1 cellular context compared by ENCODE assay signal in genomic region chr1:51518033-51518729, GRCh38.
A peak's percentile ranks its signal among the peaks of the same experiment; 100 is the strongest.
TF ChIP-seq lines count a peak whose summit lies in the region.

No MANE protein-coding gene starts in this region.

TF ChIP-seq in HepG2, 621 proteins besides CTCF, POLR2A, EP300 and RAD21 (continued from another document and continues in another):
- TF ChIP-seq ZHX2 (IDR thresholded peaks at IDR 0.05; ENCODE audit: low read depth) = no peak
- TF ChIP-seq ZHX2 (CRISPR knock-in tag; IDR thresholded peaks at IDR 0.05; ENCODE audit: borderline replicate concordance) = no peak
- no peak for TF ChIP-seq ZNF354B (CRISPR knock-in tag; IDR thresholded peaks at IDR 0.05)
- no peak for TF ChIP-seq NCOA5 (CRISPR knock-in tag; IDR thresholded peaks at IDR 0.05)
- TF ChIP-seq U2AF1 (optimal IDR thresholded peaks at IDR 0.05; ENCODE audit: low read depth, low read length) = peak; percentile 44
- no peak for TF ChIP-seq HOXA3 (CRISPR knock-in tag; IDR thresholded peaks at IDR 0.05)
- TF ChIP-seq, protein P1, sequence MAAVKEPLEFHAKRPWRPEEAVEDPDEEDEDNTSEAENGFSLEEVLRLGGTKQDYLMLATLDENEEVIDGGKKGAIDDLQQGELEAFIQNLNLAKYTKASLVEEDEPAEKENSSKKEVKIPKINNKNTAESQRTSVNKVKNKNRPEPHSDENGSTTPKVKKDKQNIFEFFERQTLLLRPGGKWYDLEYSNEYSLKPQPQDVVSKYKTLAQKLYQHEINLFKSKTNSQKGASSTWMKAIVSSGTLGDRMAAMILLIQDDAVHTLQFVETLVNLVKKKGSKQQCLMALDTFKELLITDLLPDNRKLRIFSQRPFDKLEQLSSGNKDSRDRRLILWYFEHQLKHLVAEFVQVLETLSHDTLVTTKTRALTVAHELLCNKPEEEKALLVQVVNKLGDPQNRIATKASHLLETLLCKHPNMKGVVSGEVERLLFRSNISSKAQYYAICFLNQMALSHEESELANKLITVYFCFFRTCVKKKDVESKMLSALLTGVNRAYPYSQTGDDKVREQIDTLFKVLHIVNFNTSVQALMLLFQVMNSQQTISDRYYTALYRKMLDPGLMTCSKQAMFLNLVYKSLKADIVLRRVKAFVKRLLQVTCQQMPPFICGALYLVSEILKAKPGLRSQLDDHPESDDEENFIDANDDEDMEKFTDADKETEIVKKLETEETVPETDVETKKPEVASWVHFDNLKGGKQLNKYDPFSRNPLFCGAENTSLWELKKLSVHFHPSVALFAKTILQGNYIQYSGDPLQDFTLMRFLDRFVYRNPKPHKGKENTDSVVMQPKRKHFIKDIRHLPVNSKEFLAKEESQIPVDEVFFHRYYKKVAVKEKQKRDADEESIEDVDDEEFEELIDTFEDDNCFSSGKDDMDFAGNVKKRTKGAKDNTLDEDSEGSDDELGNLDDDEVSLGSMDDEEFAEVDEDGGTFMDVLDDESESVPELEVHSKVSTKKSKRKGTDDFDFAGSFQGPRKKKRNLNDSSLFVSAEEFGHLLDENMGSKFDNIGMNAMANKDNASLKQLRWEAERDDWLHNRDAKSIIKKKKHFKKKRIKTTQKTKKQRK (IDR thresholded peaks at IDR 0.05; ENCODE audit: low read length) = no peak
- TF ChIP-seq ZNF124 (CRISPR knock-in tag; IDR thresholded peaks at IDR 0.05) = no peak
- TF ChIP-seq RBFOX2 (IDR thresholded peaks at IDR 0.05; ENCODE audit: low read depth, low read length) = no peak
- TF ChIP-seq ZZZ3 (CRISPR knock-in tag; IDR thresholded peaks at IDR 0.05; ENCODE audit: borderline replicate concordance) = no peak
- no peak for TF ChIP-seq KDM2A (CRISPR knock-in tag; IDR thresholded peaks at IDR 0.05; ENCODE audit: borderline replicate concordance, low read depth)
- TF ChIP-seq CBX1 (IDR thresholded peaks at IDR 0.05; ENCODE audit: low read depth) = no peak
- TF ChIP-seq ARHGAP35 (CRISPR knock-in tag; IDR thresholded peaks at IDR 0.05; ENCODE audit: borderline replicate concordance) = no peak
- TF ChIP-seq IKZF1 (IDR thresholded peaks at IDR 0.05) = no peak
- no peak for TF ChIP-seq ZNF460 (CRISPR knock-in tag; IDR thresholded peaks at IDR 0.05; ENCODE audit: borderline replicate concordance)
- no peak for TF ChIP-seq BATF2 (CRISPR knock-in tag; IDR thresholded peaks at IDR 0.05)
- TF ChIP-seq ZNF766 (CRISPR knock-in tag; IDR thresholded peaks at IDR 0.05; ENCODE audit: borderline replicate concordance) = no peak
- TF ChIP-seq TFE3 (CRISPR knock-in tag; IDR thresholded peaks at IDR 0.05) = no peak
- no peak for TF ChIP-seq ZNF20 (CRISPR knock-in tag; IDR thresholded peaks at IDR 0.05)
- no peak for TF ChIP-seq ZNF30 (CRISPR knock-in tag; IDR thresholded peaks at IDR 0.05)
- TF ChIP-seq SYNCRIP (IDR thresholded peaks at IDR 0.05; ENCODE audit: insufficient read depth, low read depth, low read length) = no peak
- no peak for TF ChIP-seq AGO2 (optimal IDR thresholded peaks at IDR 0.05; ENCODE audit: low read depth, low read length)
- no peak for TF ChIP-seq NCOA1 (CRISPR knock-in tag; IDR thresholded peaks at IDR 0.05)
- TF ChIP-seq AFF4 (CRISPR knock-in tag; IDR thresholded peaks at IDR 0.05) = no peak
- TF ChIP-seq ZSCAN21 (CRISPR knock-in tag; IDR thresholded peaks at IDR 0.05; ENCODE audit: borderline replicate concordance) = no peak; the same call in 1 of the 2 replicates
- no peak for TF ChIP-seq ZNF496 (CRISPR knock-in tag; IDR thresholded peaks at IDR 0.05; ENCODE audit: insufficient replicate concordance)
- no peak for TF ChIP-seq ZNF576 (CRISPR knock-in tag; IDR thresholded peaks at IDR 0.05)
- no peak for TF ChIP-seq ZNF280B (CRISPR knock-in tag; IDR thresholded peaks at IDR 0.05; ENCODE audit: borderline replicate concordance)
- no peak for TF ChIP-seq GATA4 (IDR thresholded peaks at IDR 0.05; ENCODE audit: borderline replicate concordance, low read depth)
- TF ChIP-seq KLF16 (CRISPR knock-in tag; IDR thresholded peaks at IDR 0.05) = 0 out of 4 replicates have a peak, but pooled peaks of 1 of the 2 experiments have one; percentile 27
- no peak for TF ChIP-seq ZSCAN9 (CRISPR knock-in tag; IDR thresholded peaks at IDR 0.05; ENCODE audit: borderline replicate concordance)
- no peak for TF ChIP-seq MED13 (CRISPR knock-in tag; IDR thresholded peaks at IDR 0.05)
- no peak for TF ChIP-seq ZNF484 (CRISPR knock-in tag; IDR thresholded peaks at IDR 0.05; ENCODE audit: borderline replicate concordance, low read depth)
- TF ChIP-seq HHEX (CRISPR knock-in tag; IDR thresholded peaks at IDR 0.05) = no peak
- TF ChIP-seq, protein P2, sequence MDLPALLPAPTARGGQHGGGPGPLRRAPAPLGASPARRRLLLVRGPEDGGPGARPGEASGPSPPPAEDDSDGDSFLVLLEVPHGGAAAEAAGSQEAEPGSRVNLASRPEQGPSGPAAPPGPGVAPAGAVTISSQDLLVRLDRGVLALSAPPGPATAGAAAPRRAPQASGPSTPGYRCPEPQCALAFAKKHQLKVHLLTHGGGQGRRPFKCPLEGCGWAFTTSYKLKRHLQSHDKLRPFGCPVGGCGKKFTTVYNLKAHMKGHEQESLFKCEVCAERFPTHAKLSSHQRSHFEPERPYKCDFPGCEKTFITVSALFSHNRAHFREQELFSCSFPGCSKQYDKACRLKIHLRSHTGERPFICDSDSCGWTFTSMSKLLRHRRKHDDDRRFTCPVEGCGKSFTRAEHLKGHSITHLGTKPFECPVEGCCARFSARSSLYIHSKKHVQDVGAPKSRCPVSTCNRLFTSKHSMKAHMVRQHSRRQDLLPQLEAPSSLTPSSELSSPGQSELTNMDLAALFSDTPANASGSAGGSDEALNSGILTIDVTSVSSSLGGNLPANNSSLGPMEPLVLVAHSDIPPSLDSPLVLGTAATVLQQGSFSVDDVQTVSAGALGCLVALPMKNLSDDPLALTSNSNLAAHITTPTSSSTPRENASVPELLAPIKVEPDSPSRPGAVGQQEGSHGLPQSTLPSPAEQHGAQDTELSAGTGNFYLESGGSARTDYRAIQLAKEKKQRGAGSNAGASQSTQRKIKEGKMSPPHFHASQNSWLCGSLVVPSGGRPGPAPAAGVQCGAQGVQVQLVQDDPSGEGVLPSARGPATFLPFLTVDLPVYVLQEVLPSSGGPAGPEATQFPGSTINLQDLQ (CRISPR knock-in tag; IDR thresholded peaks at IDR 0.05) = no peak
- no peak for TF ChIP-seq ZNF839 (CRISPR knock-in tag; IDR thresholded peaks at IDR 0.05; ENCODE audit: borderline replicate concordance)
